19 cellular contexts compared by ENCODE assay signal in the genomic region with DNA sequence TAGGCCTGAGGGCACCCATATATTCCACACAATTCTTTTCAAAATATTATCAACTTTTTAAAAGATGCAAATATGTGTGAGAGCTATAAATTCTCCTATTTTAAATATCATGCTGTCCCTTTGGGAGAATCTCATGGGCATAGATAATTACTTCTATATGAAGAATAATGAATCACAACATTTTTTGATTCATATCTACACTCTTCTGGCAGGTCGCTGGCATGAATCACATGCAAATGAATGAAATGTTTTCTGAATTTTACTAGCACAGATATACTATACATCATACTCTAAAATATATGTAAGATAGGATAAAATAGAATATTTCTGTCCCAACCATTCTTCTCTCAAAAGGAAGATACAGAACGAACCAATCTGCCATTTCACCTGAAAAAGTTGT.
A peak's percentile ranks its signal among the peaks of the same experiment; 100 is the strongest.
DNase-seq lines count a peak whose midpoint lies in the region; ATAC-seq and TF ChIP-seq lines count a peak whose summit lies in the region.
"Had no signal": no experiment of that assay in that cellular context is flagged by ENCODE, and none has a peak within 500 bp of the region (broad histone marks: within the 10 kb centered on the region; RNA-seq: fewer than 3 reads in every experiment).

No MANE protein-coding gene starts in this region.

- H3K36me3 Mint-ChIP-seq in activated naive CD4-positive, alpha-beta T cell treated with anti-CD3 and anti-CD28 coated beads for 36 hours (ENCODE audit: low read depth) = no peaks in the 10 kb centered on the region
- H3K36me3 Mint-ChIP-seq in activated naive CD4-positive, alpha-beta T cell treated with anti-CD3 and anti-CD28 coated beads, Interleukin-2, amount 10 ng/mL, durations not matched to agents 7 days and 5 days = no peaks in the 10 kb centered on the region
- H3K36me3 Mint-ChIP-seq in activated naive CD4-positive, alpha-beta T cell treated with anti-CD3 and anti-CD28 coated beads, Interleukin-2, amount 50 U/mL, for 72 hours = peaks cover 0 to 41% of the 10 kb centered on the region in 2 donors
- H3K36me3 Mint-ChIP-seq: CD14-positive monocyte had no signal

- no peaks in the 10 kb centered on the region for H3K27me3 ChIP-seq in tibial nerve

- H3K4me3 Mint-ChIP-seq in activated naive CD4-positive, alpha-beta T cell treated with anti-CD3 and anti-CD28 coated beads for 36 hours = no peak overlapping the region
- H3K4me3 Mint-ChIP-seq in activated naive CD4-positive, alpha-beta T cell treated with anti-CD3 and anti-CD28 coated beads, Interleukin-2, amount 10 ng/mL, durations not matched to agents 7 days and 5 days = no peak overlapping the region
- H3K4me3 Mint-ChIP-seq: CD14-positive monocyte had no signal

- H3K27ac ChIP-seq in tibial nerve = no peak overlapping the region
- H3K27ac ChIP-seq: 22Rv1 had no signal

- peaks cover 47% of the 10 kb centered on the region for H3K4me1 Mint-ChIP-seq in activated naive CD4-positive, alpha-beta T cell treated with anti-CD3 and anti-CD28 coated beads for 36 hours (ENCODE audit: low read depth)
- no peaks in the 10 kb centered on the region for H3K4me1 Mint-ChIP-seq in activated naive CD4-positive, alpha-beta T cell treated with anti-CD3 and anti-CD28 coated beads, Interleukin-2, amount 10 ng/mL, durations not matched to agents 7 days and 5 days
- H3K4me1 Mint-ChIP-seq: CD14-positive monocyte had no signal

- no peak for TF ChIP-seq EP300 in tibial nerve (IDR thresholded peaks at IDR 0.05)

- H3K9me3 Mint-ChIP-seq in activated naive CD4-positive, alpha-beta T cell treated with anti-CD3 and anti-CD28 coated beads for 36 hours = no peaks in the 10 kb centered on the region
- H3K9me3 Mint-ChIP-seq in activated naive CD4-positive, alpha-beta T cell treated with anti-CD3 and anti-CD28 coated beads, Interleukin-2, amount 10 ng/mL, durations not matched to agents 7 days and 5 days = peaks cover 1% of the 10 kb centered on the region
- peaks cover 0 to 5% of the 10 kb centered on the region in 2 donors for H3K9me3 Mint-ChIP-seq in activated naive CD4-positive, alpha-beta T cell treated with anti-CD3 and anti-CD28 coated beads, Interleukin-2, amount 50 U/mL, for 72 hours

- ATAC-seq in activated CD4-positive, CD25-positive, alpha-beta regulatory T cell treated with anti-CD3 and anti-CD28 coated beads, Interleukin-2, amount 50 U/mL, for 24 hours = peak; percentile 68 to 72
- ATAC-seq in activated naive CD4-positive, alpha-beta T cell treated with anti-CD3 and anti-CD28 coated beads, Interleukin-2, amount 50 U/mL, for 72 hours = peak; percentile 37 to 59

- TF ChIP-seq POLR2A in tibial nerve (IDR thresholded peaks at IDR 0.05) = no peak

- H3K9me3 ChIP-seq in tibial nerve = no peaks in the 10 kb centered on the region

- 83 to 90% methylated on average over 2 of the region's 2 CpGs for WGBS in tibial nerve, 2 donors

- no peak for TF ChIP-seq CTCF in tibial nerve (IDR thresholded peaks at IDR 0.05)

- H3K4me1 ChIP-seq in tibial nerve = no peaks in the 10 kb centered on the region

- no peaks in the 10 kb centered on the region for H3K27me3 Mint-ChIP-seq in activated naive CD4-positive, alpha-beta T cell treated with anti-CD3 and anti-CD28 coated beads for 36 hours (ENCODE audit: low read depth)
- H3K27me3 Mint-ChIP-seq in activated naive CD4-positive, alpha-beta T cell treated with anti-CD3 and anti-CD28 coated beads, Interleukin-2, amount 10 ng/mL, durations not matched to agents 7 days and 5 days = no peaks in the 10 kb centered on the region

- H3K4me3 ChIP-seq in tibial nerve = no peak overlapping the region

- DNase-seq in activated CD4-positive, CD25-positive, alpha-beta regulatory T cell (lab: John Stamatoyannopoulos, UW) = no peak
- DNase-seq in activated naive CD4-positive, alpha-beta T cell treated with anti-CD3 and anti-CD28 coated beads for 36 hours = no peak
- DNase-seq in activated naive CD4-positive, alpha-beta T cell treated with anti-CD3 and anti-CD28 coated beads, Interleukin-2, amount 10 ng/mL, durations not matched to agents 7 days and 5 days = no peak
- DNase-seq in NCI-H226 (peak; percentile 23), GM19238 (ENCODE audit: insufficient read length, low spot score) (no peak), tibial nerve (ENCODE audit: low spot score in 2 of 2) (no peak)
- DNase-seq in activated naive CD4-positive, alpha-beta T cell treated with anti-CD3 and anti-CD28 coated beads, Interleukin-2, amount 50 U/mL, for 72 hours (ENCODE audit: low spot score in 2 of 2) = no peak
- DNase-seq: DMS79, Kasumi-1, MM.1S, NCI-H1092, NCI-H1436 treated with DMSO at 0.1 percent for 48 hours, NCI-H2029 treated with DMSO at 0.1 percent for 48 hours, NCI-H2171, NCI-H446 treated with DMSO at 0.1 percent for 48 hours, NCI-H69 had no signal

- intact Hi-C loops in activated naive CD4-positive, alpha-beta T cell treated with anti-CD3 and anti-CD28 coated beads for 36 hours (cut with micrococcal nuclease) = loop anchor here (1.0 to 10.0 kb wide), 15 partner anchors 23 to 1966 kb away; a partner anchor contains a TSS

- peak overlapping the region; percentile 94 for H3K27ac Mint-ChIP-seq in activated naive CD4-positive, alpha-beta T cell treated with anti-CD3 and anti-CD28 coated beads for 36 hours
- no peak overlapping the region for H3K27ac Mint-ChIP-seq in activated naive CD4-positive, alpha-beta T cell treated with anti-CD3 and anti-CD28 coated beads, Interleukin-2, amount 10 ng/mL, durations not matched to agents 7 days and 5 days
- H3K27ac Mint-ChIP-seq in activated naive CD4-positive, alpha-beta T cell treated with anti-CD3 and anti-CD28 coated beads, Interleukin-2, amount 50 U/mL, for 72 hours = peak overlapping the region; percentile 89 to 98
- H3K27ac Mint-ChIP-seq: CD14-positive monocyte had no signal

- CTCF ChIA-PET in activated naive CD4-positive, alpha-beta T cell treated with anti-CD3 and anti-CD28 coated beads for 36 hours (lab: Charles Lee) = interaction anchor here (1.3 to 3.2 kb wide), 2 partner anchors 23 to 35 kb away, joined by 3 to 14 read pairs; no protein-coding TSS in a partner anchor
- CTCF ChIA-PET in activated naive CD4-positive, alpha-beta T cell treated with anti-CD3 and anti-CD28 coated beads, Interleukin-2, amount 10 ng/mL, durations not matched to agents 7 days and 5 days (lab: Charles Lee) = interaction anchor here (1.5 kb wide), 1 partner anchor 14 kb away, joined by 3 read pairs; no protein-coding TSS in a partner anchor

- H3K36me3 ChIP-seq in tibial nerve = no peaks in the 10 kb centered on the region
